Comparison of ENCODE assay signal across 1 cellular context in the genomic region with DNA sequence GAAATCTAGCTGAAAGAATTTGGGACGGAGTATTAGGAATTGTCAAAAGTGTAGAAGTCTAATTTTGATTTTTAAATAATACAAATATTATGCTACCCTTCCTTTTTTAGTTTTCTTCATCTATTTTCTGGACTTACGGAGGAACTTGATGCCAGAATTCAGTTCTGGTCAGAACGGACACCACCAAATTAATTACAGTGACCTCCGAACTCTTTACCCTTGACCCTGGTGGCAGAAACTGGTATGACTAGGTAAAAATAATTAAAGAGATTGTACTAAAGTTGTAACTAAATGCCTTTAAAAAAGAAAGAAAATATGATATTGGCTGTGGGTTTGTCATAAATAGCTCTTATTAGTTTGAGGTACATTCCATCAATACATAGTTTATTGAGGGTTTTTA.
TF ChIP-seq lines count a peak whose summit lies in the region.

No MANE protein-coding gene starts in this region.

TF ChIP-seq in GM12878, 131 proteins besides CTCF, POLR2A, EP300 and RAD21:
- TF ChIP-seq TCF3 (IDR thresholded peaks at IDR 0.05; ENCODE audit: borderline replicate concordance, insufficient read depth, low read depth, low read length) (no peak), NR2C1 (IDR thresholded peaks at IDR 0.05) (peak; percentile 46; the same call in 1 of the 2 replicates), HCFC1 (IDR thresholded peaks at IDR 0.05; ENCODE audit: low read length) (no peak)
